12 cellular contexts compared by ENCODE assay signal in genomic region chr1:36359383-36359782, GRCh38. TPM values are rescaled to one million over a fixed set of nuclear protein-coding genes. Genes with fewer than 3 reads are reported as not detected.
DNase-seq lines count a peak whose midpoint lies in the region; ATAC-seq and TF ChIP-seq lines count a peak whose summit lies in the region.
"Had no signal": no experiment of that assay in that cellular context is flagged by ENCODE, and none has a peak within 500 bp of the region (broad histone marks: within the 10 kb centered on the region; RNA-seq: fewer than 3 reads in every experiment).

No MANE protein-coding gene starts in this region.

- POLR2A ChIA-PET in activated CD4-positive, alpha-beta T cell treated with anti-CD3 and anti-CD28 coated beads for 36 hours (lab: Charles Lee), result interaction anchor here (0.7 to 1.1 kb wide), 2 partner anchors 9 to 91 kb away, joined by 3 read pairs; no protein-coding TSS in a partner anchor

- H3K36me3 ChIP-seq in OCI-LY1 (ENCODE audit: insufficient read depth, low read length), result peaks cover 48% of the 10 kb centered on the region; the same call in 1 of the 2 replicates
- peaks cover 4% of the 10 kb centered on the region for H3K36me3 ChIP-seq in smooth muscle cell (ENCODE audit: low read depth)

- no peak for DNase-seq in activated CD4-positive, alpha-beta T cell treated with anti-CD3 and anti-CD28 coated beads for 36 hours
- no peak for DNase-seq in activated CD4-positive, alpha-beta T cell treated with anti-CD3 and anti-CD28 coated beads for 4 hours
- DNase-seq in smooth muscle cell (lab: John Stamatoyannopoulos, UW; ENCODE audit: unreplicated experiment), result no peak
- DNase-seq in GM13976 (ENCODE audit: low spot score), result no peak
- DNase-seq in NCI-H1417 treated with DMSO at 0.1 percent for 48 hours (lab: John Stamatoyannopoulos, UW), result no peak
- DNase-seq: pancreas; stimulated activated CD4-positive, alpha-beta T cell treated with anti-CD3 and anti-CD28 coated beads, Interleukin-12 subunit alpha, Interleukin-12 subunit beta, amount 100 ng/mL, for 4 hours had no signal

- no peaks in the 10 kb centered on the region for H3K27me3 ChIP-seq in OCI-LY1 (ENCODE audit: insufficient read depth, low read length)
- H3K27me3 ChIP-seq in smooth muscle cell (ENCODE audit: low read depth), result no peaks in the 10 kb centered on the region
- H3K27me3 ChIP-seq: adrenal gland, pancreas, tibial nerve had no signal

- no peaks in the 10 kb centered on the region for H3K27me3 Mint-ChIP-seq in activated CD4-positive, alpha-beta T cell treated with anti-CD3 and anti-CD28 coated beads for 36 hours
- no peaks in the 10 kb centered on the region for H3K27me3 Mint-ChIP-seq in dendritic cell treated with granulocyte-macrophage colony-stimulating factor and Interleukin-4, amounts not matched to agents 40 ng/mL and 50 ng/mL, for 4 days

- H3K27ac ChIP-seq in OCI-LY1 (ENCODE audit: low read depth, low read length, poor library complexity, severe bottlenecking) (peak overlapping the region; percentile 71), smooth muscle cell (ENCODE audit: low read depth) (peak overlapping the region; percentile 31)
- H3K27ac ChIP-seq: adrenal gland, pancreas, tibial nerve had no signal

- peak; percentile 8 for ATAC-seq in activated CD4-positive, alpha-beta T cell treated with anti-CD3 and anti-CD28 coated beads for 36 hours
- ATAC-seq in HG03521 (IDR thresholded peaks at IDR 0.05; ENCODE audit: unreplicated experiment), result no peak
- ATAC-seq: pancreas had no signal

- no peaks in the 10 kb centered on the region for H3K9me2 ChIP-seq in OCI-LY1 (ENCODE audit: low read depth, low read length)

- intact Hi-C loops in activated CD4-positive, alpha-beta T cell treated with anti-CD3 and anti-CD28 coated beads for 36 hours (cut with DNase I, micrococcal nuclease), result no loop called here
- intact Hi-C loops in dendritic cell treated with granulocyte-macrophage colony-stimulating factor and Interleukin-4, amounts not matched to agents 40 ng/mL and 50 ng/mL, for 4 days (cut with micrococcal nuclease), result no loop called here

- H3K79me2 ChIP-seq in OCI-LY1 (ENCODE audit: insufficient read depth, low read length) (no peaks in the 10 kb centered on the region), smooth muscle cell (ENCODE audit: low read depth) (peaks cover 60% of the 10 kb centered on the region)

- H3K27ac Mint-ChIP-seq in activated CD4-positive, alpha-beta T cell treated with anti-CD3 and anti-CD28 coated beads for 36 hours, result peak overlapping the region; percentile 85
- peak overlapping the region; percentile 3 for H3K27ac Mint-ChIP-seq in dendritic cell treated with granulocyte-macrophage colony-stimulating factor and Interleukin-4, amounts not matched to agents 40 ng/mL and 50 ng/mL, for 4 days

- H3K9me3 ChIP-seq in OCI-LY1 (ENCODE audit: low read length) (no peaks in the 10 kb centered on the region), smooth muscle cell (replicated peaks; ENCODE audit: low read depth) (no peaks in the 10 kb centered on the region)
- H3K9me3 ChIP-seq: adrenal gland, pancreas, tibial nerve had no signal

- WGBS in smooth muscle cell (ENCODE audit: low lambda C conversion rate), result 94% methylated on average over 5 of the region's 5 CpGs

- H3K9me3 Mint-ChIP-seq in activated CD4-positive, alpha-beta T cell treated with anti-CD3 and anti-CD28 coated beads for 36 hours (ENCODE audit: low read depth), result no peaks in the 10 kb centered on the region
- no peaks in the 10 kb centered on the region for H3K9me3 Mint-ChIP-seq in dendritic cell treated with granulocyte-macrophage colony-stimulating factor and Interleukin-4, amounts not matched to agents 40 ng/mL and 50 ng/mL, for 4 days

- H3K4me2 ChIP-seq in OCI-LY1 (ENCODE audit: low read length), result no peak overlapping the region; the same call in 1 of the 2 replicates
- H3K4me2 ChIP-seq in smooth muscle cell, result no peak overlapping the region

- H3K9ac ChIP-seq in OCI-LY1 (ENCODE audit: low read length) (no peak overlapping the region; the same call in 1 of the 2 replicates), smooth muscle cell (ENCODE audit: low read depth) (no peak overlapping the region)

- H3K4me3 ChIP-seq in OCI-LY1 (ENCODE audit: low read depth, low read length, poor library complexity, severe bottlenecking) (no peak overlapping the region), smooth muscle cell (no peak overlapping the region)
- H3K4me3 ChIP-seq: adrenal gland, pancreas, tibial nerve had no signal

- H3K4me3 Mint-ChIP-seq in activated CD4-positive, alpha-beta T cell treated with anti-CD3 and anti-CD28 coated beads for 36 hours, result no peak overlapping the region
- H3K4me3 Mint-ChIP-seq in dendritic cell treated with granulocyte-macrophage colony-stimulating factor and Interleukin-4, amounts not matched to agents 40 ng/mL and 50 ng/mL, for 4 days, result no peak overlapping the region

- in situ Hi-C loops in GM13976 (cut with MboI; ENCODE audit: low sequenced_read_pairs, unreplicated experiment), result no loop called here

- H4K20me1 ChIP-seq in OCI-LY1 (ENCODE audit: insufficient read depth, low read length) (no peaks in the 10 kb centered on the region), smooth muscle cell (ENCODE audit: low read depth) (peaks cover 9% of the 10 kb centered on the region)

- no peak overlapping the region for H2AFZ ChIP-seq in OCI-LY1 (ENCODE audit: low read length)
- H2AFZ ChIP-seq in smooth muscle cell (ENCODE audit: low read depth), result no peak overlapping the region

- peaks cover 39% of the 10 kb centered on the region for H3K36me3 Mint-ChIP-seq in activated CD4-positive, alpha-beta T cell treated with anti-CD3 and anti-CD28 coated beads for 36 hours (ENCODE audit: low read depth)
- peaks cover 83% of the 10 kb centered on the region for H3K36me3 Mint-ChIP-seq in dendritic cell treated with granulocyte-macrophage colony-stimulating factor and Interleukin-4, amounts not matched to agents 40 ng/mL and 50 ng/mL, for 4 days (ENCODE audit: low read depth)

- no peaks in the 10 kb centered on the region for H3F3A ChIP-seq in OCI-LY1 (ENCODE audit: insufficient read depth, low read length)
- no peaks in the 10 kb centered on the region for H3F3A ChIP-seq in smooth muscle cell (ENCODE audit: low read depth)

- H3K4me1 ChIP-seq in OCI-LY1 (ENCODE audit: insufficient read depth, low read length, severe bottlenecking) (peaks cover 20% of the 10 kb centered on the region), smooth muscle cell (ENCODE audit: low read depth) (no peaks in the 10 kb centered on the region)
- H3K4me1 ChIP-seq: pancreas had no signal

- no peak for TF ChIP-seq CTCF in OCI-LY1 (IDR thresholded peaks at IDR 0.05; ENCODE audit: low read length)
- no peak for TF ChIP-seq CTCF in smooth muscle cell (IDR thresholded peaks at IDR 0.05; ENCODE audit: borderline replicate concordance, insufficient read depth, poor library complexity, severe bottlenecking)
- no peak for TF ChIP-seq CTCF in GM13976 (IDR thresholded peaks at IDR 0.05; ENCODE audit: borderline replicate concordance, control extremely low read depth, extremely low read depth, insufficient read depth, missing control alignments)

- CTCF ChIA-PET in activated CD4-positive, alpha-beta T cell treated with anti-CD3 and anti-CD28 coated beads for 36 hours (lab: Charles Lee), result interaction anchor here (2.1 kb wide), 1 partner anchor 9 kb away, joined by 10 read pairs; no protein-coding TSS in a partner anchor

- peaks cover 14% of the 10 kb centered on the region for H3K4me1 Mint-ChIP-seq in activated CD4-positive, alpha-beta T cell treated with anti-CD3 and anti-CD28 coated beads for 36 hours
- peaks cover 5% of the 10 kb centered on the region for H3K4me1 Mint-ChIP-seq in dendritic cell treated with granulocyte-macrophage colony-stimulating factor and Interleukin-4, amounts not matched to agents 40 ng/mL and 50 ng/mL, for 4 days (ENCODE audit: low read depth)

RNA-seq across cellular contexts. Expression of gene STK40, which starts 26.3 kb away (rescaled TPM):
- 10 to 100 TPM; 38.8 to 51.3 TPM for total RNA-seq in activated CD4-positive, alpha-beta T cell treated with anti-CD3 and anti-CD28 coated beads for 36 hours
- total RNA-seq in smooth muscle cell, result 7.2 and 8.4 TPM in 2 replicates
- 18.8 and 28.3 TPM in 2 replicates for polyA plus RNA-seq in smooth muscle cell

RNA-seq across cellular contexts. Expression of gene EVA1B, which starts 35.9 kb away (rescaled TPM):
- total RNA-seq in activated CD4-positive, alpha-beta T cell treated with anti-CD3 and anti-CD28 coated beads for 36 hours, result 1 to 10 TPM; 2.7 to 3.1 TPM
- total RNA-seq in smooth muscle cell, result 49.8 and 88.7 TPM in 2 replicates
- polyA plus RNA-seq in smooth muscle cell, result 164 and 182 TPM in 2 replicates

RNA-seq across cellular contexts. Expression of gene LSM10, which starts 38.3 kb away (rescaled TPM):
- 10 to 100 TPM; 40.6 to 44.0 TPM for total RNA-seq in activated CD4-positive, alpha-beta T cell treated with anti-CD3 and anti-CD28 coated beads for 36 hours
- total RNA-seq in smooth muscle cell, result 6.9 and 12.2 TPM in 2 replicates
- polyA plus RNA-seq in smooth muscle cell, result 59.4 and 72.9 TPM in 2 replicates

RNA-seq across cellular contexts. Expression of gene SH3D21, which starts 53.2 kb away (rescaled TPM):
- 10 to 100 TPM; 26.2 to 33.0 TPM for total RNA-seq in activated CD4-positive, alpha-beta T cell treated with anti-CD3 and anti-CD28 coated beads for 36 hours
- 12.0 and 16.4 TPM in 2 replicates for total RNA-seq in smooth muscle cell
- polyA plus RNA-seq in smooth muscle cell, result 6.9 and 8.2 TPM in 2 replicates

Comparison
In these comparisons a context has a peak if more than half of its experiments do, and no peak if none do; other contexts are left out.
1. RNA of gene EVA1B, which starts 35.9 kb away (total RNA-seq): 49.8 to 88.7 TPM in smooth muscle cell; 2.7 to 3.1 TPM in activated CD4-positive, alpha-beta T cell treated with anti-CD3 and anti-CD28 coated beads for 36 hours; every median in the first group is over 10 times any median in the second.